21 cellular contexts compared by ENCODE assay signal in genomic region chr6:111679126-111679525, GRCh38.
DNase-seq lines count a peak whose midpoint lies in the region; ATAC-seq lines count a peak whose summit lies in the region.
"Had no signal": no experiment of that assay in that cellular context is flagged by ENCODE, and none has a peak within 500 bp of the region (broad histone marks: within the 10 kb centered on the region; RNA-seq: fewer than 3 reads in every experiment).

No MANE protein-coding gene starts in this region.

- H3K9me3 Mint-ChIP-seq in activated T-cell treated with anti-CD3 and anti-CD28 coated beads, Interleukin-2, amount 50 U/mL, for 72 hours: no peaks in the 10 kb centered on the region
- no peaks in the 10 kb centered on the region for H3K9me3 Mint-ChIP-seq in activated T-cell treated with anti-CD3 and anti-CD28 coated beads, Interleukin-2, amount 50 U/mL, for 4 hours
- H3K9me3 Mint-ChIP-seq in activated T-helper 17 cell treated with anti-CD3 and anti-CD28 coated beads, Interleukin-2, amount 50 U/mL, for 72 hours: no peaks in the 10 kb centered on the region

- no peaks in the 10 kb centered on the region for H3K27me3 Mint-ChIP-seq in activated T-cell treated with anti-CD3 and anti-CD28 coated beads, Interleukin-2, amount 50 U/mL, for 72 hours (ENCODE audit: low read depth)
- H3K27me3 Mint-ChIP-seq in activated T-cell treated with anti-CD3 and anti-CD28 coated beads, Interleukin-2, amount 50 U/mL, for 4 hours (ENCODE audit: low read depth): no peaks in the 10 kb centered on the region
- no peaks in the 10 kb centered on the region for H3K27me3 Mint-ChIP-seq in activated T-helper 17 cell treated with anti-CD3 and anti-CD28 coated beads, Interleukin-2, amount 50 U/mL, for 72 hours
- H3K27me3 Mint-ChIP-seq: activated CD8-positive, alpha-beta memory T cell treated with anti-CD3 and anti-CD28 coated beads, Interleukin-2, amount 10 ng/mL, durations not matched to agents 7 days and 5 days had no signal

- peaks cover 22 to 57% of the 10 kb centered on the region in 2 donors for H3K36me3 Mint-ChIP-seq in activated T-cell treated with anti-CD3 and anti-CD28 coated beads, Interleukin-2, amount 50 U/mL, for 72 hours (ENCODE audit: insufficient read depth in 2 of 2)
- H3K36me3 Mint-ChIP-seq in activated T-cell treated with anti-CD3 and anti-CD28 coated beads, Interleukin-2, amount 50 U/mL, for 4 hours (ENCODE audit: insufficient read depth): peaks cover 63% of the 10 kb centered on the region
- peaks cover 97% of the 10 kb centered on the region for H3K36me3 Mint-ChIP-seq in activated T-helper 17 cell treated with anti-CD3 and anti-CD28 coated beads, Interleukin-2, amount 50 U/mL, for 72 hours (ENCODE audit: low read depth)

- H3K4me1 Mint-ChIP-seq in activated T-cell treated with anti-CD3 and anti-CD28 coated beads, Interleukin-2, amount 50 U/mL, for 72 hours (ENCODE audit: low read depth): peaks cover 43% of the 10 kb centered on the region
- H3K4me1 Mint-ChIP-seq in activated T-cell treated with anti-CD3 and anti-CD28 coated beads, Interleukin-2, amount 50 U/mL, for 4 hours (ENCODE audit: low read depth): peaks cover 69% of the 10 kb centered on the region
- peaks cover 25% of the 10 kb centered on the region for H3K4me1 Mint-ChIP-seq in activated T-helper 17 cell treated with anti-CD3 and anti-CD28 coated beads, Interleukin-2, amount 50 U/mL, for 72 hours

- H3K27ac Mint-ChIP-seq in activated T-cell treated with anti-CD3 and anti-CD28 coated beads, Interleukin-2, amount 50 U/mL, for 72 hours: peak overlapping the region; percentile 29
- peak overlapping the region; percentile 24 for H3K27ac Mint-ChIP-seq in activated T-helper 17 cell treated with anti-CD3 and anti-CD28 coated beads, Interleukin-2, amount 50 U/mL, for 72 hours
- H3K27ac Mint-ChIP-seq: activated CD8-positive, alpha-beta memory T cell treated with anti-CD3 and anti-CD28 coated beads, Interleukin-2, amount 10 ng/mL, durations not matched to agents 7 days and 5 days had no signal

- no peak for ATAC-seq in activated T-cell treated with anti-CD3 and anti-CD28 coated beads, Interleukin-2, amount 50 U/mL, for 72 hours (replicated peaks in 1 of 2)
- ATAC-seq in activated T-cell treated with anti-CD3 and anti-CD28 coated beads, Interleukin-2, amount 50 U/mL, for 4 hours: no peak
- ATAC-seq in activated T-helper 17 cell treated with anti-CD3 and anti-CD28 coated beads, Interleukin-2, amount 50 U/mL, for 72 hours (replicated peaks): no peak
- ATAC-seq in left lobe of liver (peak; percentile 60), HG03342 (IDR thresholded peaks at IDR 0.05; ENCODE audit: unreplicated experiment) (no peak)
- ATAC-seq: activated CD8-positive, alpha-beta memory T cell treated with anti-CD3 and anti-CD28 coated beads, Interleukin-2, amount 10 ng/mL, durations not matched to agents 7 days and 5 days; left ventricle myocardium superior; mucosa of descending colon had no signal

- no peak overlapping the region for H3K4me3 Mint-ChIP-seq in activated T-cell treated with anti-CD3 and anti-CD28 coated beads, Interleukin-2, amount 50 U/mL, for 72 hours
- no peak overlapping the region for H3K4me3 Mint-ChIP-seq in activated T-cell treated with anti-CD3 and anti-CD28 coated beads, Interleukin-2, amount 50 U/mL, for 4 hours
- no peak overlapping the region for H3K4me3 Mint-ChIP-seq in activated T-helper 17 cell treated with anti-CD3 and anti-CD28 coated beads, Interleukin-2, amount 50 U/mL, for 72 hours
- H3K4me3 Mint-ChIP-seq: activated CD8-positive, alpha-beta memory T cell treated with anti-CD3 and anti-CD28 coated beads, Interleukin-2, amount 10 ng/mL, durations not matched to agents 7 days and 5 days had no signal

- no peak for DNase-seq in activated T-cell treated with anti-CD3 and anti-CD28 coated beads, Interleukin-2, amount 50 U/mL, for 72 hours
- DNase-seq in activated T-cell treated with anti-CD3 and anti-CD28 coated beads, Interleukin-2, amount 50 U/mL, for 4 hours: no peak
- DNase-seq in left lobe of liver (ENCODE audit: low spot score): no peak
- DNase-seq in stimulated activated CD8-positive, alpha-beta memory T cell treated with anti-CD3 and anti-CD28 coated beads, Interleukin-4, amount 100 ng/mL, for 48 hours: peak; percentile 10
- no peak for DNase-seq in OCI-M1 (lab: John Stamatoyannopoulos, UW)
- DNase-seq in NOMO-1 (lab: John Stamatoyannopoulos, UW; ENCODE audit: unreplicated experiment in 2 of 2): no peak
- DNase-seq: activated CD8-positive, alpha-beta memory T cell treated with anti-CD3 and anti-CD28 coated beads, Interleukin-2, amount 10 ng/mL, durations not matched to agents 7 days and 5 days; activated effector memory CD4-positive, alpha-beta T cell treated with anti-CD3 and anti-CD28 coated beads, Interleukin-2, amount 50 U/mL, for 16 hours; DMS153; GDM1; head of caudate nucleus; left ventricle myocardium superior; mucosa of descending colon; NCI-H1105 treated with DMSO at 0.1 percent for 48 hours; NCI-H2081; NCI-H510A; NK-92 treated with Interleukin-12 subunit alpha and Interleukin-12 subunit beta, amount 100 ng/mL, for 24 hours; retina; T-helper 9 cell had no signal
